ENCODE assay signal across 9 cellular contexts in the genomic region with DNA sequence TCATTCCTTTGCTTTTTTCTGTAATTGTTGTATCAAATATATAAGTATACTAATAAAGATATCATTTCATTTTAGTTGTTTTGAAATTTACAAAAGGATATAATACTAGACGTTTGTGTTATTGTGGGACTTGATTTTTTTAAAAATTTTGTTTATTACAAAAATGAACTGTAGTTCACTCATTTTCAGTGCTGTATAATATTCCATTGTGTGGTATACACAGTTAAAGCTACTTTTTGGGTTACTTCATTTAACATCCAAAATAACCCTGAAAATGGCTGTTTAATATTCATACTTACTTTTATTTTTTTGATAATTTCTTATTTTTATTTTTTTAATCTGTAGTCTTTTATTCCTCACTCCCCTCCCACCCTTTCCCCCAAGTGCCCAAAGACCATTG.
"Had no signal": no experiment of that assay in that cellular context is flagged by ENCODE, and none has a peak within 500 bp of the region (broad histone marks: within the 10 kb centered on the region; RNA-seq: fewer than 3 reads in every experiment).

No MANE protein-coding gene starts in this region.

- DNase-seq: H9, HCEC 1CT, HFFc6, IMR-90, KBM-7 had no signal

- FAIRE-seq: H1, H54 had no signal

- ATAC-seq: GM23338 had no signal

- H2AFZ ChIP-seq: GM23338 had no signal

- H3K4me2 ChIP-seq: GM23338 had no signal

- H3K27ac ChIP-seq: HL-60 had no signal

- H3K4me3 ChIP-seq: GM23338 had no signal
